Comparison of ENCODE assay signal across 17 cellular contexts in genomic region chrX:9928083-9928482, GRCh38. TPM values are rescaled to one million over a fixed set of nuclear protein-coding genes. Genes with fewer than 3 reads are reported as not detected.
DNase-seq lines count a peak whose midpoint lies in the region; ATAC-seq and TF ChIP-seq lines count a peak whose summit lies in the region.
"Had no signal": no experiment of that assay in that cellular context is flagged by ENCODE, and none has a peak within 500 bp of the region (broad histone marks: within the 10 kb centered on the region; RNA-seq: fewer than 3 reads in every experiment).

No MANE protein-coding gene starts in this region.

- H3K27me3 ChIP-seq in tibial nerve = no peaks in the 10 kb centered on the region

- H3K4me3 ChIP-seq in tibial nerve = no peak overlapping the region
- H3K4me3 ChIP-seq: thoracic aorta had no signal

- peaks cover 0 to 6% (median 0%) of the 10 kb centered on the region in 3 donors for H3K36me3 ChIP-seq in tibial nerve
- H3K36me3 ChIP-seq: thoracic aorta had no signal

- no peak for TF ChIP-seq EP300 in tibial nerve (IDR thresholded peaks at IDR 0.05)

- H3K27ac ChIP-seq in tibial nerve = no peak overlapping the region
- H3K27ac ChIP-seq: 22Rv1, thoracic aorta had no signal

- no peaks in the 10 kb centered on the region for H3K4me1 ChIP-seq in tibial nerve

- no peak for TF ChIP-seq CTCF in tibial nerve (IDR thresholded peaks at IDR 0.05)

- 21 to 31% methylated on average over 6 of the region's 6 CpGs for WGBS in tibial nerve, 2 donors

- DNase-seq in DMS 273 (lab: John Stamatoyannopoulos, UW; ENCODE audit: unreplicated experiment) (peak; percentile 63), DMS 273 treated with DMSO at 0.1 percent for 48 hours (lab: John Stamatoyannopoulos, UW) (no peak), NCI-H69 (lab: John Stamatoyannopoulos, UW) (peak; percentile 43), hypothalamus (lab: John Stamatoyannopoulos, UW) (peak in 32 of 51 donors; percentile 1 to 53 (median 14)), retina (peak; percentile 46), tibial nerve (ENCODE audit: low spot score in 2 of 2) (no peak), Kasumi-1 (lab: John Stamatoyannopoulos, UW) (no peak)
- DNase-seq: activated B cell treated with CpG ODN at 0.5 μM for 24 hours; activated T-cell treated with anti-CD3 and anti-CD28 coated beads, Interleukin-2, amount 50 U/mL, for 24 hours; GOT3; SHP77 had no signal

- ATAC-seq in HG03571 (IDR thresholded peaks at IDR 0.05; ENCODE audit: unreplicated experiment) = no peak
- ATAC-seq: sciatic nerve had no signal

- no peaks in the 10 kb centered on the region for H3K9me3 ChIP-seq in tibial nerve
- H3K9me3 ChIP-seq: thoracic aorta had no signal

- TF ChIP-seq POLR2A in tibial nerve (IDR thresholded peaks at IDR 0.05) = no peak

RNA-seq across cellular contexts. Expression of gene CLDN34, which starts 39.1 kb away (rescaled TPM):
- not detected for total RNA-seq in tibial nerve
- total RNA-seq: activated B cell treated with CpG ODN at 0.5 μM for 24 hours, mononuclear cell, NCI-H460, sciatic nerve, thoracic aorta had no signal

Comparison
In these comparisons a context has a peak if more than half of its experiments do, and no peak if none do; other contexts are left out.
1. DNase-seq: peak in DMS 273 (single experiment), NCI-H69 (single experiment), hypothalamus (32 of 51) and retina (single experiment); none in DMS 273 treated with DMSO at 0.1 percent for 48 hours (single experiment), tibial nerve (0 of 2) and Kasumi-1 (0 of 2).